In the genomic region with DNA sequence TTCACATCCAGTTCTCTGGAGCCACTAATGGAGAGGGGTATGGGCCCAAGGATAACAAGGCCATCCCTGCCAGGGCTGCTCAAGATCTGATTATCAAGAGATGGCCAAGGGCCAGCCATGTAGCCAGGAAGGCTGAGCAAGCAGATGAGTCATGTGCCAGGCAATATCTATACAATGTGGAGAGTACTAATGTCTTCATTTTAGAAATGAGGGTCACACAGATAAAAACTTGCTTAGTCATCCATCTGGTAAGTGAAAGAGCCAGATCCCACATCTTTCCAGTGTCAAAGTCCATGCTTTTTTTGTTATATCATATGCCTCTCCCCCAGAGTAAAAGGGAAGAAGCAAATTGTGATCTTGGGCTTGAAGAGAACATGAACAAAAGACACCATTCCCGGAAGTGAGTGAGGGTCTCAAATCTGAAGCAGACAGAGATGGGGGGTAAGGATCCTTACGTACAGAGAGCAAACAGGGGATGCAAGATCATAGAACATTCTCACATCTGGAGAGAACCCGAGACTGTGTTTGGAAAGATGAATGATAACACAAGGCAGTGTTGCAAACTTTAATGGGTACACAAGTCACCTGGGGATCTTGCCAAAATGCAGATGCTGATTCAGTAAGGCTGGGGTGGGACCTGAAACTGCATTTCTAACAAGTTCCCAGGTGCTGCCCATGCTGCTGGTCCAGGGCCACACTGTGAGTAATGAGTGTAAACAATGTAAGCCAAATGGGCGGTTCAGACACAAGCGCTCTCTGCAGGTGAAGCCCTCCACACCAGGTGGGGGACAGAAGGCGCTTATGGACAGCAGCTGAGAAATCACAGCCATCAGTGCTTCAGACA, we compare ENCODE assay signal across 10 cellular contexts. TPM values are rescaled to one million over a fixed set of nuclear protein-coding genes. Genes with fewer than 3 reads are reported as not detected.
DNase-seq lines count a peak whose midpoint lies in the region; ATAC-seq and TF ChIP-seq lines count a peak whose summit lies in the region.
"Had no signal": no experiment of that assay in that cellular context is flagged by ENCODE, and none has a peak within 500 bp of the region (broad histone marks: within the 10 kb centered on the region; RNA-seq: fewer than 3 reads in every experiment).

No MANE protein-coding gene starts in this region.

- H3K27me3 Mint-ChIP-seq in HFFc6 (ENCODE audit: insufficient read depth), result no peaks in the 10 kb centered on the region
- H3K27me3 Mint-ChIP-seq in activated T-cell treated with anti-CD3 and anti-CD28 coated beads, Interleukin-2, amount 50 U/mL, for 4 hours (ENCODE audit: low read depth), result peaks cover 4% of the 10 kb centered on the region

- H3K27ac ChIP-seq in RWPE2 (ENCODE audit: poor library complexity, severe bottlenecking), result peak overlapping the region; percentile 74
- H3K27ac ChIP-seq: cardiac muscle cell had no signal

- no peak for TF ChIP-seq CTCF in HFFc6 (IDR thresholded peaks at IDR 0.05)
- no peak for TF ChIP-seq CTCF in RWPE2 (IDR thresholded peaks at IDR 0.05; ENCODE audit: poor library complexity, severe bottlenecking)
- no peak for TF ChIP-seq CTCF in fibroblast of the aortic adventitia (IDR thresholded peaks at IDR 0.05; ENCODE audit: insufficient read depth, low read length)

- no peaks in the 10 kb centered on the region for H3K9me3 Mint-ChIP-seq in HFFc6
- no peaks in the 10 kb centered on the region for H3K9me3 Mint-ChIP-seq in activated T-cell treated with anti-CD3 and anti-CD28 coated beads, Interleukin-2, amount 50 U/mL, for 4 hours

- no peaks in the 10 kb centered on the region for H3K27me3 ChIP-seq in RWPE2 (ENCODE audit: insufficient read depth, poor library complexity, severe bottlenecking)
- H3K27me3 ChIP-seq: cardiac muscle cell had no signal

- H3K36me3 ChIP-seq in RWPE2 (ENCODE audit: low read depth), result no peaks in the 10 kb centered on the region
- H3K36me3 ChIP-seq: cardiac muscle cell had no signal

- peak overlapping the region; percentile 95 for H3K27ac Mint-ChIP-seq in HFFc6

- DNase-seq in HFFc6 (peak; percentile 93), RWPE2 (ENCODE audit: low spot score) (peak; percentile 83), fibroblast of the aortic adventitia (ENCODE audit: low read depth) (peak; percentile 97), smooth muscle cell of the brain vasculature (ENCODE audit: low read depth, low spot score) (peak; percentile 17), MV-4-11 (lab: John Stamatoyannopoulos, UW) (no peak)
- no peak for DNase-seq in activated T-cell treated with anti-CD3 and anti-CD28 coated beads, Interleukin-2, amount 50 U/mL, for 4 hours
- DNase-seq in stimulated activated CD4-positive, alpha-beta T cell treated with anti-CD3 and anti-CD28 coated beads, Interleukin-1b, Interleukin-23, amount 100 ng/mL, for 48 hours, result no peak

- H3K4me3 ChIP-seq in RWPE2 (ENCODE audit: severe bottlenecking) (no peak overlapping the region), fibroblast of the aortic adventitia (ENCODE audit: low read depth, low read length) (no peak overlapping the region)
- H3K4me3 ChIP-seq: cardiac muscle cell had no signal

- no peaks in the 10 kb centered on the region for H3K9me3 ChIP-seq in RWPE2 (ENCODE audit: severe bottlenecking)

- H3K4me1 Mint-ChIP-seq in HFFc6 (ENCODE audit: low read depth), result peaks cover 44% of the 10 kb centered on the region
- H3K4me1 Mint-ChIP-seq in activated T-cell treated with anti-CD3 and anti-CD28 coated beads, Interleukin-2, amount 50 U/mL, for 4 hours (ENCODE audit: low read depth), result no peaks in the 10 kb centered on the region

- H3K4me3 Mint-ChIP-seq in HFFc6, result peak overlapping the region; percentile 75
- no peak overlapping the region for H3K4me3 Mint-ChIP-seq in activated T-cell treated with anti-CD3 and anti-CD28 coated beads, Interleukin-2, amount 50 U/mL, for 4 hours

- H3K4me1 ChIP-seq in RWPE2 (ENCODE audit: insufficient read depth, poor library complexity, severe bottlenecking), result peaks cover 31% of the 10 kb centered on the region

- peak; percentile 96 for ATAC-seq in RWPE2 (ENCODE audit: low read depth)
- ATAC-seq in activated T-cell treated with anti-CD3 and anti-CD28 coated beads, Interleukin-2, amount 50 U/mL, for 4 hours, result no peak

- H3K36me3 Mint-ChIP-seq in HFFc6 (ENCODE audit: low read depth), result no peaks in the 10 kb centered on the region
- H3K36me3 Mint-ChIP-seq in activated T-cell treated with anti-CD3 and anti-CD28 coated beads, Interleukin-2, amount 50 U/mL, for 4 hours (ENCODE audit: insufficient read depth), result no peaks in the 10 kb centered on the region

RNA-seq across cellular contexts. Expression of a gene that starts 20.0 kb away (rescaled TPM):
- total RNA-seq in HFFc6 (2021; fragmentation: NEBNext Ultra II Directional; extraction: Animal tissue kit (Norgen Biotek cat#: 25700)), result not detected
- total RNA-seq in fibroblast of the aortic adventitia (ENCODE audit: low replicate concordance), result not detected in 2 replicates
- not detected for total RNA-seq in activated T-cell treated with anti-CD3 and anti-CD28 coated beads, Interleukin-2, amount 50 U/mL, for 4 hours
- total RNA-seq: cardiac muscle cell; mononuclear cell; T-helper 1 cell treated with Interleukin-12 subunit alpha and Interleukin-12 subunit beta and Interleukin-4 antibody, amounts not matched to agents 30 ng/mL and 1 ng/mL, for 36 hours had no signal

Comparison
In these comparisons a context has a peak if more than half of its experiments do, and no peak if none do; other contexts are left out.
1. DNase-seq: peak in HFFc6 (single experiment), RWPE2 (single experiment), fibroblast of the aortic adventitia (single experiment) and smooth muscle cell of the brain vasculature (single experiment); none in MV-4-11 (single experiment), activated T-cell treated with anti-CD3 and anti-CD28 coated beads, Interleukin-2, amount 50 U/mL, for 4 hours (single experiment) and stimulated activated CD4-positive, alpha-beta T cell treated with anti-CD3 and anti-CD28 coated beads, Interleukin-1b, Interleukin-23, amount 100 ng/mL, for 48 hours (single experiment).